10 cellular contexts compared by ENCODE assay signal in the genomic region with DNA sequence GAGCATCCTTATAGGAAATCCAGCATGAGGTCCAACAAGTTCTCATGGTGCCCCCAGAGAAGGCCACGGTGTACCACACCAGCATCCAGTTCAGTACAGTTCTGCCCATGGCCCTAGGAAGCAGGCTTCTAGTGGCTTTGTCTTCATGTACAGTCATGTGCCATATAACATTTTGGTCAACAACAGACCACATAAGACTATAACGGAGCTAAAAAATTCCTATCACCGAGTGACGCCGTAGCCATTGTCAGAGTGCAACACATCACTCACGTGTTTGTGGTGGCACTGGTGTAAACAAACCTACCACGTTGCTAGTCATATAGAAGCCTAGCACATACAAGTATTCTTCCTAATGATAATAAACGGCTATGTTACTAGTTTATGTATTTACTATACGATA.
"Had no signal": no experiment of that assay in that cellular context is flagged by ENCODE, and none has a peak within 500 bp of the region (broad histone marks: within the 10 kb centered on the region; RNA-seq: fewer than 3 reads in every experiment).

No MANE protein-coding gene starts in this region.

- ATAC-seq: heart right ventricle; left lung; psoas muscle; stimulated activated naive B cell treated with anti-CD40 and anti-IgM and Interleukin-4, amounts not matched to agents 10 μg/mL and 1 μg/mL and 100 μg/mL, for 72 hours had no signal

- H3K4me1 Mint-ChIP-seq: memory B cell had no signal

- H3K4me3 Mint-ChIP-seq: memory B cell; stimulated activated naive B cell treated with anti-CD40 and anti-IgM and Interleukin-4, amounts not matched to agents 10 μg/mL and 1 μg/mL and 100 μg/mL, for 72 hours had no signal

- H3K27ac Mint-ChIP-seq: memory B cell; stimulated activated naive B cell treated with anti-CD40 and anti-IgM and Interleukin-4, amounts not matched to agents 10 μg/mL and 1 μg/mL and 100 μg/mL, for 72 hours had no signal

- H3K9me3 Mint-ChIP-seq: stimulated activated naive B cell treated with anti-CD40 and anti-IgM and Interleukin-4, amounts not matched to agents 10 μg/mL and 1 μg/mL and 100 μg/mL, for 72 hours had no signal

- H3K36me3 Mint-ChIP-seq: memory B cell; stimulated activated naive B cell treated with anti-CD40 and anti-IgM and Interleukin-4, amounts not matched to agents 10 μg/mL and 1 μg/mL and 100 μg/mL, for 72 hours had no signal

- DNase-seq: activated CD8-positive, alpha-beta memory T cell treated with anti-CD3 and anti-CD28 coated beads for 24 hours; activated gamma-delta T cell treated with Interleukin-2 at 50 U/mL for 16 hours; effector CD8-positive, alpha-beta T cell; heart right ventricle; left lung; psoas muscle; stimulated activated naive B cell treated with anti-CD40 and anti-IgM and Interleukin-4, amounts not matched to agents 10 μg/mL and 1 μg/mL and 100 μg/mL, for 72 hours; T1000; trophoblast cell had no signal
